In genomic region chr5:107935641-107936040, GRCh38 we compare ENCODE assay signal across 24 cellular contexts.
DNase-seq lines count a peak whose midpoint lies in the region; ATAC-seq and TF ChIP-seq lines count a peak whose summit lies in the region.
"Had no signal": no experiment of that assay in that cellular context is flagged by ENCODE, and none has a peak within 500 bp of the region (broad histone marks: within the 10 kb centered on the region; RNA-seq: fewer than 3 reads in every experiment).

No MANE protein-coding gene starts in this region.

- peak overlapping the region in 1 of 5 experiments; percentile 30 for H3K4me3 Mint-ChIP-seq in brain
- peak overlapping the region; percentile 21 for H3K4me3 Mint-ChIP-seq in neural progenitor cell
- H3K4me3 Mint-ChIP-seq: IgD-negative memory B cell, T-cell had no signal

- H2AFZ ChIP-seq in neural progenitor cell (replicated peaks) = no peak overlapping the region

- H3K27ac Mint-ChIP-seq in brain = peak overlapping the region; percentile 29 to 78 (median 57)
- peak overlapping the region; percentile 88 for H3K27ac Mint-ChIP-seq in neural progenitor cell
- H3K27ac Mint-ChIP-seq: IgD-negative memory B cell, T-cell had no signal

- H3K36me3 ChIP-seq in HUES48 (ENCODE audit: control insufficient read depth, insufficient read depth, low read length) (no peaks in the 10 kb centered on the region), neural progenitor cell (no peaks in the 10 kb centered on the region)

- no peaks in the 10 kb centered on the region for H3K79me2 ChIP-seq in neural progenitor cell (ENCODE audit: low read depth)

- H3K9me3 ChIP-seq in HUES48 (ENCODE audit: control insufficient read depth, insufficient read depth, low read length) (no peaks in the 10 kb centered on the region), neural progenitor cell (ENCODE audit: low read depth) (no peaks in the 10 kb centered on the region)
- H3K9me3 ChIP-seq: SK-N-SH had no signal

- H3K4me1 Mint-ChIP-seq in brain = peaks cover 37% of the 10 kb centered on the region
- H3K4me1 Mint-ChIP-seq in neural progenitor cell = peaks cover 57% of the 10 kb centered on the region
- H3K4me1 Mint-ChIP-seq: IgD-negative memory B cell, T-cell had no signal

- TF ChIP-seq CTCF in brain (conservative IDR thresholded peaks at IDR 0.05) (no peak), neural progenitor cell (IDR thresholded peaks at IDR 0.05) (no peak)

- H3K27me3 ChIP-seq in HUES48 (ENCODE audit: control insufficient read depth, insufficient read depth, low read length) (no peaks in the 10 kb centered on the region), neural progenitor cell (no peaks in the 10 kb centered on the region)

- ATAC-seq in GM19328 (IDR thresholded peaks at IDR 0.05; ENCODE audit: unreplicated experiment) (no peak), GM19035 (IDR thresholded peaks at IDR 0.05; ENCODE audit: unreplicated experiment) (no peak)
- ATAC-seq: PC-3, T-cell had no signal

- DNase-seq in NCI-H146 (lab: John Stamatoyannopoulos, UW) = peak; percentile 34
- DNase-seq in NCI-H146 treated with DMSO at 0.1 percent for 48 hours (lab: John Stamatoyannopoulos, UW; ENCODE audit: unreplicated experiment) = no peak
- DNase-seq in neural progenitor cell (ENCODE audit: low spot score) = peak; percentile 61
- DNase-seq in effector CD8-positive, alpha-beta T cell (lab: John Stamatoyannopoulos, UW) = no peak
- DNase-seq: AML-193, GDM1, GOT3, MM.1S, NCI-H1092 treated with DMSO at 0.1 percent for 48 hours, NCI-H1694, NCI-H446, PC-3, RPMI8226, SHP77 treated with DMSO at 0.1 percent for 48 hours, SK-N-SH, T-cell had no signal

- H3K9ac ChIP-seq in HUES48 (ENCODE audit: low read depth, low read length) (no peak overlapping the region), neural progenitor cell (no peak overlapping the region)
- H3K9ac ChIP-seq: SK-N-SH had no signal

- H3K4me2 ChIP-seq in neural progenitor cell = peak overlapping the region; percentile 49
- H3K4me2 ChIP-seq: SK-N-SH had no signal

- H3F3A ChIP-seq in neural progenitor cell (ENCODE audit: low read depth) = peaks cover 35% of the 10 kb centered on the region

- no peaks in the 10 kb centered on the region for H3K27me3 Mint-ChIP-seq in brain
- no peaks in the 10 kb centered on the region for H3K27me3 Mint-ChIP-seq in neural progenitor cell (ENCODE audit: insufficient read depth, low read depth)
- H3K27me3 Mint-ChIP-seq: IgD-negative memory B cell, T-cell had no signal

- peaks cover 63% of the 10 kb centered on the region for H3K4me1 ChIP-seq in HUES48 (ENCODE audit: control insufficient read depth, insufficient read depth, low read length)
- peaks cover 56% of the 10 kb centered on the region for H3K4me1 ChIP-seq in neural progenitor cell

- H3K9me3 Mint-ChIP-seq in brain = no peaks in the 10 kb centered on the region
- H3K9me3 Mint-ChIP-seq in neural progenitor cell = no peaks in the 10 kb centered on the region
- H3K9me3 Mint-ChIP-seq: IgD-negative memory B cell, T-cell had no signal

- H3K36me3 Mint-ChIP-seq in brain (no peaks in the 10 kb centered on the region), neural progenitor cell (no peaks in the 10 kb centered on the region)

- H3K4me3 ChIP-seq in HUES48 (ENCODE audit: low read depth, low read length) = no peak overlapping the region
- H3K4me3 ChIP-seq in neural progenitor cell = no peak overlapping the region

- no peaks in the 10 kb centered on the region for H4K20me1 ChIP-seq in neural progenitor cell (ENCODE audit: low read depth)

- peak overlapping the region; percentile 4 for H3K27ac ChIP-seq in HUES48 (ENCODE audit: low read depth, low read length)
- no peak overlapping the region for H3K27ac ChIP-seq in neural progenitor cell
- H3K27ac ChIP-seq: 22Rv1, C4-2B, HL-60 had no signal

Comparison
In these comparisons a context has a peak if more than half of its experiments do, and no peak if none do; other contexts are left out.
1. DNase-seq: peak in NCI-H146 (single experiment) and neural progenitor cell (single experiment); none in NCI-H146 treated with DMSO at 0.1 percent for 48 hours (single experiment) and effector CD8-positive, alpha-beta T cell (single experiment).